18 cellular contexts compared by ENCODE assay signal in the genomic region with DNA sequence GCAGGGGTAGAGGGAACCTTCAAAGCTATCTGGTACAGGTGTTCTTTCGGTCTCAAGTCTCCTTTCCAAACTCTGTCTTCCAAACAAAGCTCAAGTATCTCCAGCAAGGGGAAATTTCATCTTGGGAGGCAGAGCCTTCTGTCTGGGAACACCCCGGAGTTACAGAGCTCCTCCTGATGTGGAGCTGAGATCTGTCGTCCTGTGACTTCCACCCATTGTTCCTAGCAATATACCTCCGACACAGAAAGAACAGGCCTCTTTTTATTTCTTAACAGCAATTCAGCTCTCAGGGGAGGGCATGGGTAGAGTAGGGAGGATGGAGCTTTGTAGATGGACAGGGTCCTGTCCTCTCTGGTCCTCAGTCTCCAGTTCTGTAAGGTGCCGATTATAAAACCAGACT.
"Had no signal": no experiment of that assay in that cellular context is flagged by ENCODE, and none has a peak within 500 bp of the region (broad histone marks: within the 10 kb centered on the region; RNA-seq: fewer than 3 reads in every experiment).

No MANE protein-coding gene starts in this region.

- ATAC-seq: effector memory CD8-positive, alpha-beta T cell; foreskin keratinocyte; natural killer cell treated with Interleukin-12 subunit alpha and Interleukin-12 subunit beta and Interleukin-15 and Interleukin-18, amount 100 ng/mL, for 72 hours; pancreas; sciatic nerve had no signal

- H3K27ac ChIP-seq: foreskin keratinocyte, pancreas, spleen, stomach had no signal

- H3K9me3 ChIP-seq: pancreas, spleen, stomach had no signal

- DNase-seq: effector memory CD8-positive, alpha-beta T cell; erythroblast; foreskin keratinocyte; head of caudate nucleus; hypothalamus; occipital lobe; pancreas; spleen; stimulated activated CD4-positive, alpha-beta T cell treated with anti-CD3 and anti-CD28 coated beads, Interleukin-15, amount 100 ng/mL, for 24 hours; stimulated activated CD4-positive, alpha-beta T cell treated with anti-CD3 and anti-CD28 coated beads, Interleukin-1b, Interleukin-23, amount 100 ng/mL, for 48 hours; stimulated activated CD4-positive, alpha-beta T cell treated with anti-CD3 and anti-CD28 coated beads, Interleukin-4, amount 100 ng/mL, for 4 hours; stimulated activated naive CD4-positive, alpha-beta T cell; stomach; trophoblast cell had no signal

- H3K4me3 ChIP-seq: pancreas, spleen, stomach had no signal

- H3K4me1 ChIP-seq: foreskin keratinocyte had no signal

- FAIRE-seq: islet of Langerhans, pancreas, urothelium cell line had no signal

- H3K36me3 ChIP-seq: pancreas, spleen, stomach had no signal
